1 cellular context compared by ENCODE assay signal in genomic region chr9:87725900-87726709, GRCh38.
TF ChIP-seq lines count a peak whose summit lies in the region.

CTSL (plus strand) TSS chr9:87726119; CDS start chr9:87727604, 1,485 bp downstream.

TF ChIP-seq in liver, 16 proteins besides CTCF, POLR2A, EP300 and RAD21 (continued from another document):
- peak; percentile 89 for TF ChIP-seq REST (IDR thresholded peaks at IDR 0.05)
- TF ChIP-seq RXRA (IDR thresholded peaks at IDR 0.05), result peak; percentile 56 to 59
